ENCODE assay signal across 23 cellular contexts in genomic region chr7:50622821-50623220, GRCh38. TPM values are rescaled to one million over a fixed set of nuclear protein-coding genes. Genes with fewer than 3 reads are reported as not detected.
"Had no signal": no experiment of that assay in that cellular context is flagged by ENCODE, and none has a peak within 500 bp of the region (broad histone marks: within the 10 kb centered on the region; RNA-seq: fewer than 3 reads in every experiment).

No MANE protein-coding gene starts in this region.

- H3K27ac Mint-ChIP-seq: effector memory CD8-positive, alpha-beta T cell; natural killer cell; stimulated activated memory B cell treated with anti-CD40 and anti-IgM and Interleukin-4, amounts not matched to agents 10 μg/mL and 1 μg/mL and 100 μg/mL, for 72 hours; type B pancreatic cell had no signal

- H3K27me3 ChIP-seq: esophagus squamous epithelium, left lung, neutrophil, pancreas, spleen, testis, tibial artery had no signal

- DNase-seq: effector memory CD8-positive, alpha-beta T cell; erythroblast; esophagus squamous epithelium; foreskin melanocyte; glutamatergic neuron; left lung; lower lobe of right lung; natural killer cell; spleen; stimulated activated CD4-positive, alpha-beta T cell treated with anti-CD3 and anti-CD28 coated beads, Interleukin-4, amount 100 ng/mL, for 4 hours; stimulated activated naive CD8-positive, alpha-beta T cell treated with anti-CD3 and anti-CD28 coated beads, Interleukin-15, Interleukin-2, amounts not matched to agents 100 U/mL and 50 U/mL, for 24 hours; substantia nigra; testis; tibial artery had no signal

- H3K27ac ChIP-seq: esophagus squamous epithelium, left lung, lower lobe of right lung, neutrophil, testis had no signal

- H3K27me3 Mint-ChIP-seq: type B pancreatic cell had no signal

- H3K36me3 Mint-ChIP-seq: natural killer cell; stimulated activated memory B cell treated with anti-CD40 and anti-IgM and Interleukin-4, amounts not matched to agents 10 μg/mL and 1 μg/mL and 100 μg/mL, for 72 hours had no signal

- ATAC-seq: effector memory CD8-positive, alpha-beta T cell; left lung; lower lobe of right lung; natural killer cell; stimulated activated memory B cell treated with anti-CD40 and anti-IgM and Interleukin-4, amounts not matched to agents 10 μg/mL and 1 μg/mL and 100 μg/mL, for 72 hours; stimulated activated naive CD8-positive, alpha-beta T cell treated with anti-CD3 and anti-CD28 coated beads, Interleukin-15, Interleukin-2, amounts not matched to agents 100 U/mL and 50 U/mL, for 24 hours had no signal

- H3K4me3 ChIP-seq: coronary artery, esophagus squamous epithelium, left lung, lower lobe of right lung, pancreas, skin epidermis, spleen, testis, tibial artery had no signal

- H3K4me3 Mint-ChIP-seq: effector memory CD8-positive, alpha-beta T cell; natural killer cell; stimulated activated memory B cell treated with anti-CD40 and anti-IgM and Interleukin-4, amounts not matched to agents 10 μg/mL and 1 μg/mL and 100 μg/mL, for 72 hours; type B pancreatic cell had no signal

- H3K4me1 ChIP-seq: esophagus squamous epithelium, testis had no signal

- H3K4me1 Mint-ChIP-seq: natural killer cell; stimulated activated memory B cell treated with anti-CD40 and anti-IgM and Interleukin-4, amounts not matched to agents 10 μg/mL and 1 μg/mL and 100 μg/mL, for 72 hours had no signal

- H3K9me3 ChIP-seq: esophagus squamous epithelium, left lung, lower lobe of right lung, neutrophil, pancreas, spleen, testis, tibial artery had no signal

RNA-seq across cellular contexts. Expression of gene DDC, which starts 57.6 kb away (rescaled TPM):
- total RNA-seq: dermis microvascular lymphatic vessel endothelial cell, natural killer cell, posterior vena cava had no signal
- polyA plus RNA-seq: keratinocyte had no signal
